8 cellular contexts compared by ENCODE assay signal in genomic region chr20:48823476-48823875, GRCh38. TPM values are rescaled to one million over a fixed set of nuclear protein-coding genes. Genes with fewer than 3 reads are reported as not detected.
DNase-seq lines count a peak whose midpoint lies in the region; TF ChIP-seq lines count a peak whose summit lies in the region.

No MANE protein-coding gene starts in this region.

- H3K9me3 ChIP-seq in tibial artery (no peaks in the 10 kb centered on the region), H9 (ENCODE audit: control insufficient read depth, low read depth, low read length) (no peaks in the 10 kb centered on the region)

- H2BK20ac ChIP-seq in H9 (ENCODE audit: low read depth, low read length, poor library complexity, severe bottlenecking): no peak overlapping the region

- no CpG with 5 or more reads among the region's 7 CpGs for WGBS in H9 (ENCODE audit: extremely low coverage, insufficient read length, low lambda C conversion rate)

- intact Hi-C loops in tibial artery (cut with DNase I; ENCODE audit: low total_unique reads): no loop called here

- H3K9me3 Mint-ChIP-seq in activated naive CD4-positive, alpha-beta T cell treated with anti-CD3 and anti-CD28 coated beads, Interleukin-2, amount 50 U/mL, for 24 hours: no peaks in the 10 kb centered on the region
- H3K9me3 Mint-ChIP-seq in activated naive CD8-positive, alpha-beta T cell treated with anti-CD3 and anti-CD28 coated beads for 36 hours: no peaks in the 10 kb centered on the region
- no peaks in the 10 kb centered on the region; a peak in 2 of 5 replicates for H3K9me3 Mint-ChIP-seq in H9

- no peak overlapping the region for H4K5ac ChIP-seq in H9 (ENCODE audit: insufficient read length, low read depth, low read length)

- no peak overlapping the region for H4K91ac ChIP-seq in H9 (ENCODE audit: insufficient read length, low read depth, low read length)

- peak overlapping the region; percentile 73 for H3K4me3 Mint-ChIP-seq in activated naive CD4-positive, alpha-beta T cell treated with anti-CD3 and anti-CD28 coated beads, Interleukin-2, amount 50 U/mL, for 24 hours
- H3K4me3 Mint-ChIP-seq in activated naive CD8-positive, alpha-beta T cell treated with anti-CD3 and anti-CD28 coated beads for 36 hours: peak overlapping the region; percentile 95
- H3K4me3 Mint-ChIP-seq in H9: no peak overlapping the region

- no peak overlapping the region for H3T11ph ChIP-seq in H9 (ENCODE audit: low read length)

- H3K79me2 ChIP-seq in H9 (ENCODE audit: insufficient read depth, low read length): no peaks in the 10 kb centered on the region

- H3K4me1 ChIP-seq in tibial artery (peaks cover 0 to 57% (median 22%) of the 10 kb centered on the region in 4 donors), H9 (ENCODE audit: insufficient read depth, low read length) (no peaks in the 10 kb centered on the region; the same call in 1 of the 2 replicates)

- no peak overlapping the region for H3K18ac ChIP-seq in H9 (ENCODE audit: insufficient read length, low read depth, low read length)

- no peak overlapping the region for H2BK120ac ChIP-seq in H9 (ENCODE audit: low read depth, low read length, poor library complexity, severe bottlenecking)

- H3K4me2 ChIP-seq in H9 (ENCODE audit: insufficient read depth, insufficient read length, low read length): no peak overlapping the region

- no peak overlapping the region for H3K56ac ChIP-seq in H9 (ENCODE audit: insufficient read length, low read depth, low read length)

- H3K36me3 ChIP-seq in tibial artery: no peaks in the 10 kb centered on the region

- no peak overlapping the region for H4K8ac ChIP-seq in H9 (replicated peaks; ENCODE audit: insufficient read length, low read depth, low read length)

- H3K27ac ChIP-seq in tibial artery (peak overlapping the region; percentile 32 to 53), H9 (ENCODE audit: insufficient read length, low read depth, low read length) (no peak overlapping the region)

- H3K4me1 Mint-ChIP-seq in activated naive CD4-positive, alpha-beta T cell treated with anti-CD3 and anti-CD28 coated beads, Interleukin-2, amount 50 U/mL, for 24 hours: peaks cover 69% of the 10 kb centered on the region
- H3K4me1 Mint-ChIP-seq in activated naive CD8-positive, alpha-beta T cell treated with anti-CD3 and anti-CD28 coated beads for 36 hours: peaks cover 74% of the 10 kb centered on the region
- H3K4me1 Mint-ChIP-seq in H9: peaks cover 35 to 48% of the 10 kb centered on the region in 2 experiments

- H3K27ac Mint-ChIP-seq in activated naive CD4-positive, alpha-beta T cell treated with anti-CD3 and anti-CD28 coated beads, Interleukin-2, amount 50 U/mL, for 24 hours: peak overlapping the region; percentile 94
- H3K27ac Mint-ChIP-seq in activated naive CD8-positive, alpha-beta T cell treated with anti-CD3 and anti-CD28 coated beads for 36 hours: peak overlapping the region; percentile 93
- no peak overlapping the region for H3K27ac Mint-ChIP-seq in H9

- H2AFZ ChIP-seq in H9 (ENCODE audit: low read length): no peak overlapping the region

- no peaks in the 10 kb centered on the region for H3K27me3 ChIP-seq in tibial artery
- peaks cover 10% of the 10 kb centered on the region for H3K27me3 ChIP-seq in H9 (ENCODE audit: insufficient read depth, low read length)

- TF ChIP-seq CTCF in tibial artery (IDR thresholded peaks at IDR 0.05) (no peak), H9 (conservative IDR thresholded peaks at IDR 0.05) (no peak)

- H3K79me1 ChIP-seq in H9 (ENCODE audit: insufficient read depth, low read depth, low read length, poor library complexity, severe bottlenecking): no peaks in the 10 kb centered on the region

- no peaks in the 10 kb centered on the region for H3K36me3 Mint-ChIP-seq in activated naive CD4-positive, alpha-beta T cell treated with anti-CD3 and anti-CD28 coated beads, Interleukin-2, amount 50 U/mL, for 24 hours
- peaks cover 49% of the 10 kb centered on the region for H3K36me3 Mint-ChIP-seq in activated naive CD8-positive, alpha-beta T cell treated with anti-CD3 and anti-CD28 coated beads for 36 hours
- H3K36me3 Mint-ChIP-seq in H9 (ENCODE audit: insufficient read depth in 1 of 3, low read depth in 3 of 3): no peaks in the 10 kb centered on the region

- H4K20me1 ChIP-seq in H9 (ENCODE audit: control insufficient read depth, insufficient read depth, insufficient read length): no peaks in the 10 kb centered on the region

- H3K27me3 Mint-ChIP-seq in activated naive CD4-positive, alpha-beta T cell treated with anti-CD3 and anti-CD28 coated beads, Interleukin-2, amount 50 U/mL, for 24 hours: peaks cover 2% of the 10 kb centered on the region
- H3K27me3 Mint-ChIP-seq in activated naive CD8-positive, alpha-beta T cell treated with anti-CD3 and anti-CD28 coated beads for 36 hours: no peaks in the 10 kb centered on the region
- peaks cover 68% of the 10 kb centered on the region for H3K27me3 Mint-ChIP-seq in H9 (ENCODE audit: low read depth)

- no peak overlapping the region for H3K4me3 ChIP-seq in tibial artery

- H3K23ac ChIP-seq in H9 (ENCODE audit: insufficient read length, low read depth, low read length): no peak overlapping the region

- no peak overlapping the region for H3K14ac ChIP-seq in H9 (ENCODE audit: insufficient read depth, low read length)

- H2BK5ac ChIP-seq in H9 (ENCODE audit: insufficient read length, low read length): no peak overlapping the region

- H2AK5ac ChIP-seq in H9 (ENCODE audit: insufficient read length, low read length): no peak overlapping the region

- no peak for DNase-seq in activated naive CD4-positive, alpha-beta T cell treated with Interleukin-2 at 50 U/mL for 16 hours
- no peak for DNase-seq in activated naive CD8-positive, alpha-beta T cell treated with anti-CD3 and anti-CD28 coated beads for 36 hours
- DNase-seq in medulla oblongata (ENCODE audit: extremely low spot score): peak; percentile 78
- no peak for DNase-seq in tibial artery
- no peak for DNase-seq in midbrain (lab: John Stamatoyannopoulos, UW)
- DNase-seq in H9: no peak
- DNase-seq in NCI-H2227 treated with DMSO at 0.1 percent for 48 hours (lab: John Stamatoyannopoulos, UW): no peak

- H3K4ac ChIP-seq in H9 (ENCODE audit: low read depth, low read length): no peak overlapping the region

- H2BK15ac ChIP-seq in H9 (ENCODE audit: low read depth, low read length): no peak overlapping the region

- peaks cover 11% of the 10 kb centered on the region for H3K23me2 ChIP-seq in H9 (ENCODE audit: insufficient read length, low read depth, low read length, poor library complexity, severe bottlenecking)

- no peak overlapping the region for H3K9ac ChIP-seq in H9 (ENCODE audit: extremely low read depth, insufficient read length, low read length)

- H2BK12ac ChIP-seq in H9 (ENCODE audit: insufficient read length, low read depth, low read length): no peak overlapping the region

RNA-seq across cellular contexts. Expression of gene PREX1, which starts 4.3 kb away (rescaled TPM):
- total RNA-seq in activated naive CD8-positive, alpha-beta T cell treated with anti-CD3 and anti-CD28 coated beads for 36 hours: 10 to 100 TPM; 76.8 to 77.1 TPM
- total RNA-seq in H9 (2021): 5.4 and 6.6 TPM in 2 replicates

Comparison
In these comparisons a context has a peak if more than half of its experiments do, and no peak if none do; other contexts are left out.
1. H3K27ac Mint-ChIP-seq: peak in activated naive CD4-positive, alpha-beta T cell treated with anti-CD3 and anti-CD28 coated beads, Interleukin-2, amount 50 U/mL, for 24 hours (single experiment) and activated naive CD8-positive, alpha-beta T cell treated with anti-CD3 and anti-CD28 coated beads for 36 hours (single experiment); none in H9 (0 of 3).
2. H3K4me3 Mint-ChIP-seq: peak in activated naive CD4-positive, alpha-beta T cell treated with anti-CD3 and anti-CD28 coated beads, Interleukin-2, amount 50 U/mL, for 24 hours (single experiment) and activated naive CD8-positive, alpha-beta T cell treated with anti-CD3 and anti-CD28 coated beads for 36 hours (single experiment); none in H9 (0 of 2).
3. RNA of gene PREX1, which starts 4.3 kb away (total RNA-seq): 76.8 to 77.1 TPM in activated naive CD8-positive, alpha-beta T cell treated with anti-CD3 and anti-CD28 coated beads for 36 hours; 5.4 to 6.6 TPM in H9; every median in the first group is over 10 times any median in the second.